In genomic region chr22:27308513-27308912, GRCh38 we compare ENCODE assay signal across 21 cellular contexts.
DNase-seq lines count a peak whose midpoint lies in the region; ATAC-seq and TF ChIP-seq lines count a peak whose summit lies in the region.
"Had no signal": no experiment of that assay in that cellular context is flagged by ENCODE, and none has a peak within 500 bp of the region (broad histone marks: within the 10 kb centered on the region; RNA-seq: fewer than 3 reads in every experiment).

No MANE protein-coding gene starts in this region.

- H3K27me3 ChIP-seq in mesenchymal stem cell (ENCODE audit: control insufficient read depth in 1 of 2, insufficient read depth in 1 of 2, low read length in 2 of 2), result peaks cover 0 to 52% of the 10 kb centered on the region in 2 experiments
- H3K27me3 ChIP-seq in neural progenitor cell, result peaks cover 20% of the 10 kb centered on the region
- H3K27me3 ChIP-seq in ascending aorta, result no peaks in the 10 kb centered on the region
- H3K27me3 ChIP-seq: BE2C, BLaER1 had no signal

- no peak overlapping the region for H3K4me3 ChIP-seq in HEK293 (ENCODE audit: low read depth, low read length)
- no peak overlapping the region for H3K4me3 ChIP-seq in mesenchymal stem cell (ENCODE audit: insufficient read depth in 1 of 2, low read depth in 1 of 2, low read length in 2 of 2)
- no peak overlapping the region for H3K4me3 ChIP-seq in neural progenitor cell
- H3K4me3 ChIP-seq in ascending aorta, result no peak overlapping the region
- H3K4me3 ChIP-seq: BLaER1 had no signal

- H3K14ac ChIP-seq in mesenchymal stem cell (ENCODE audit: low read length in 2 of 2), result no peak overlapping the region

- H3K27ac Mint-ChIP-seq in brain (peak overlapping the region in 3 of 5 experiments; percentile 12 to 73 (median 21)), neural progenitor cell (peak overlapping the region; percentile 32)
- H3K27ac Mint-ChIP-seq: CD14-positive monocyte; CD4-positive, CD25-positive, alpha-beta regulatory T cell; CD8-positive, alpha-beta memory T cell had no signal

- H3K23ac ChIP-seq in mesenchymal stem cell (ENCODE audit: low read length in 2 of 2), result no peak overlapping the region

- H3K4me2 ChIP-seq in mesenchymal stem cell (ENCODE audit: low read length, poor library complexity, severe bottlenecking) (no peak overlapping the region), neural progenitor cell (no peak overlapping the region)
- H3K4me2 ChIP-seq: BLaER1 had no signal

- H3K4me3 Mint-ChIP-seq in brain (no peak overlapping the region), neural progenitor cell (no peak overlapping the region)
- H3K4me3 Mint-ChIP-seq: CD14-positive monocyte; CD4-positive, alpha-beta memory T cell; CD4-positive, CD25-positive, alpha-beta regulatory T cell; CD8-positive, alpha-beta memory T cell had no signal

- H2BK12ac ChIP-seq in mesenchymal stem cell (ENCODE audit: low read length in 2 of 2), result peak overlapping the region in 1 of 2 experiments; percentile 31

- no peak overlapping the region for H2BK5ac ChIP-seq in mesenchymal stem cell (ENCODE audit: low read depth, low read length, poor library complexity, severe bottlenecking)

- H2BK120ac ChIP-seq in mesenchymal stem cell (ENCODE audit: low read depth, low read length), result no peak overlapping the region

- H3K9me3 Mint-ChIP-seq in brain, result peaks cover 0 to 13% (median 5%) of the 10 kb centered on the region in 5 experiments
- peaks cover 5% of the 10 kb centered on the region for H3K9me3 Mint-ChIP-seq in neural progenitor cell

- H3K36me3 Mint-ChIP-seq in brain (no peaks in the 10 kb centered on the region), neural progenitor cell (no peaks in the 10 kb centered on the region)
- H3K36me3 Mint-ChIP-seq: CD14-positive monocyte; CD4-positive, alpha-beta memory T cell; CD4-positive, CD25-positive, alpha-beta regulatory T cell had no signal

- H3K4me1 Mint-ChIP-seq in brain (no peaks in the 10 kb centered on the region), neural progenitor cell (peaks cover 7% of the 10 kb centered on the region)
- H3K4me1 Mint-ChIP-seq: CD14-positive monocyte had no signal

- CTCF ChIA-PET in HEK293 (lab: Yijun Ruan, JAX), result no interaction called here

- H3K9me3 ChIP-seq in HEK293 (ENCODE audit: control insufficient read depth, insufficient read depth, low read depth, low read length) (no peaks in the 10 kb centered on the region), mesenchymal stem cell (ENCODE audit: control insufficient read depth, low read length) (no peaks in the 10 kb centered on the region), neural progenitor cell (ENCODE audit: low read depth) (no peaks in the 10 kb centered on the region), ascending aorta (no peaks in the 10 kb centered on the region)
- H3K9me3 ChIP-seq: BE2C, BLaER1, Caco-2 had no signal

- intact Hi-C loops in ascending aorta (cut with DNase I), result no loop called here

- H2BK15ac ChIP-seq in mesenchymal stem cell (ENCODE audit: low read depth, poor library complexity, severe bottlenecking), result peak overlapping the region; percentile 60

- H3F3A ChIP-seq in neural progenitor cell (ENCODE audit: low read depth), result peaks cover 29% of the 10 kb centered on the region

- no peak for TF ChIP-seq CTCF in HEK293 (tag by site-specific recombination; IDR thresholded peaks at IDR 0.05)
- TF ChIP-seq CTCF in brain (conservative IDR thresholded peaks at IDR 0.05), result no peak
- no peak for TF ChIP-seq CTCF in neural progenitor cell (IDR thresholded peaks at IDR 0.05)
- TF ChIP-seq CTCF in ascending aorta (IDR thresholded peaks at IDR 0.05), result no peak

- DNase-seq in mesenchymal stem cell (no peak), neural progenitor cell (ENCODE audit: low spot score) (no peak), COLO668 (lab: John Stamatoyannopoulos, UW; ENCODE audit: unreplicated experiment) (no peak), ascending aorta (ENCODE audit: low spot score in 2 of 2) (no peak), HCEC 1CT (no peak)
- DNase-seq: 8988T; ACHN; BE2C; C1 segment of cervical spinal cord; Caco-2; Calu3; CD4-positive, alpha-beta memory T cell; CD4-positive, CD25-positive, alpha-beta regulatory T cell; CD8-positive, alpha-beta memory T cell; DMS79 treated with DMSO at 0.1 percent for 48 hours; GF-D8 had no signal

- no peak for TF ChIP-seq POLR2A in GM18505 (IDR thresholded peaks at IDR 0.05; ENCODE audit: borderline replicate concordance, extremely low read depth, insufficient read depth, insufficient read length)

- no peaks in the 10 kb centered on the region for H3K4me1 ChIP-seq in HEK293 (ENCODE audit: control insufficient read depth, insufficient read depth, low read length)
- peaks cover 27% of the 10 kb centered on the region for H3K4me1 ChIP-seq in mesenchymal stem cell (ENCODE audit: control insufficient read depth, insufficient read depth, low read depth, low read length)
- peaks cover 29% of the 10 kb centered on the region for H3K4me1 ChIP-seq in neural progenitor cell
- peaks cover 5 to 23% of the 10 kb centered on the region in 2 donors for H3K4me1 ChIP-seq in ascending aorta

- H2AFZ ChIP-seq in mesenchymal stem cell (ENCODE audit: low read depth, low read length), result no peak overlapping the region
- H2AFZ ChIP-seq in neural progenitor cell (replicated peaks), result no peak overlapping the region

- H3K27me3 Mint-ChIP-seq in brain, result peaks cover 8% of the 10 kb centered on the region
- H3K27me3 Mint-ChIP-seq in neural progenitor cell (ENCODE audit: insufficient read depth, low read depth), result peaks cover 14% of the 10 kb centered on the region

- peak overlapping the region; percentile 41 for H2AK5ac ChIP-seq in mesenchymal stem cell (ENCODE audit: low read length, severe bottlenecking)

- ATAC-seq in GM18505 (IDR thresholded peaks at IDR 0.05; ENCODE audit: unreplicated experiment), result no peak

- H4K91ac ChIP-seq in mesenchymal stem cell (ENCODE audit: low read length), result no peak overlapping the region

- no peak overlapping the region for H3K18ac ChIP-seq in mesenchymal stem cell (ENCODE audit: low read depth in 1 of 2, low read length in 2 of 2)

- H4K20me1 ChIP-seq in neural progenitor cell (ENCODE audit: low read depth), result no peaks in the 10 kb centered on the region
- H4K20me1 ChIP-seq: BLaER1 had no signal

- H3K4ac ChIP-seq in mesenchymal stem cell (ENCODE audit: low read depth in 1 of 2, low read length in 2 of 2), result no peak overlapping the region

- POLR2A ChIA-PET in HEK293 (lab: Yijun Ruan, JAX), result no interaction called here

- no peaks in the 10 kb centered on the region for H3K79me2 ChIP-seq in neural progenitor cell (ENCODE audit: low read depth)

- H3K36me3 ChIP-seq in HEK293 (ENCODE audit: control insufficient read depth in 2 of 2, insufficient read depth in 1 of 2, low read length in 2 of 2) (no peaks in the 10 kb centered on the region), mesenchymal stem cell (ENCODE audit: control insufficient read depth in 1 of 2, insufficient read depth in 2 of 2, low read depth in 1 of 2, low read length in 2 of 2) (no peaks in the 10 kb centered on the region), neural progenitor cell (no peaks in the 10 kb centered on the region), ascending aorta (no peaks in the 10 kb centered on the region)
- H3K36me3 ChIP-seq: BE2C, BLaER1 had no signal

- H3K27ac ChIP-seq in HEK293 (ENCODE audit: extremely low read depth, low read depth, low read length) (no peak overlapping the region), mesenchymal stem cell (ENCODE audit: low read length, poor library complexity, severe bottlenecking) (no peak overlapping the region), neural progenitor cell (no peak overlapping the region), ascending aorta (no peak overlapping the region)
- H3K27ac ChIP-seq: BLaER1 had no signal

- H3K79me1 ChIP-seq in mesenchymal stem cell (replicated peaks; ENCODE audit: low read length, poor library complexity, severe bottlenecking), result no peaks in the 10 kb centered on the region

- no peak overlapping the region for H4K8ac ChIP-seq in mesenchymal stem cell (ENCODE audit: low read length)

- H3K9ac ChIP-seq in mesenchymal stem cell (ENCODE audit: low read length) (no peak overlapping the region), neural progenitor cell (no peak overlapping the region)
- H3K9ac ChIP-seq: BLaER1 had no signal

TF ChIP-seq in HEK293, 187 proteins besides CTCF, POLR2A, EP300 and RAD21:
- TF ChIP-seq BCL6B (tag by site-specific recombination; IDR thresholded peaks at IDR 0.05) (no peak), ZNF37A (tag by site-specific recombination; IDR thresholded peaks at IDR 0.05) (peak; percentile 98)
